7 cellular contexts compared by ENCODE assay signal in genomic region chr11:118572914-118573550, GRCh38. TPM values are rescaled to one million over a fixed set of nuclear protein-coding genes. Genes with fewer than 3 reads are reported as not detected.
DNase-seq lines count a peak whose midpoint lies in the region; ATAC-seq and TF ChIP-seq lines count a peak whose summit lies in the region.

No MANE protein-coding gene starts in this region.

- no peaks in the 10 kb centered on the region for H3K9me3 ChIP-seq in HEK293 (ENCODE audit: control insufficient read depth, insufficient read depth, low read depth, low read length)
- no peaks in the 10 kb centered on the region for H3K9me3 ChIP-seq in psoas muscle

- H3K36me3 Mint-ChIP-seq in activated naive CD4-positive, alpha-beta T cell treated with anti-CD3 and anti-CD28 coated beads, Interleukin-2, amount 50 U/mL, for 24 hours: peaks cover 4% of the 10 kb centered on the region

- peak overlapping the region; percentile 96 for H3K27ac Mint-ChIP-seq in activated naive CD4-positive, alpha-beta T cell treated with anti-CD3 and anti-CD28 coated beads, Interleukin-2, amount 50 U/mL, for 24 hours

- H3K36me3 ChIP-seq in HEK293 (ENCODE audit: control insufficient read depth in 2 of 2, insufficient read depth in 1 of 2, low read length in 2 of 2) (no peaks in the 10 kb centered on the region; a peak in 1 of 3 replicates), psoas muscle (ENCODE audit: insufficient read depth in 1 of 2, low read depth in 1 of 2) (no peaks in the 10 kb centered on the region)

- WGBS in psoas muscle, 3 donors: 1 to 5% (median 1%) methylated on average over 12 of the region's 12 CpGs

- POLR2A ChIA-PET in HEK293 (lab: Yijun Ruan, JAX): interaction anchor here (0.7 to 1.0 kb wide), 3 partner anchors 33 to 42 kb away, joined by 3 to 4 read pairs (median 3); partner anchors contain the start of gene TMEM25

- H3K9me3 Mint-ChIP-seq in activated naive CD4-positive, alpha-beta T cell treated with anti-CD3 and anti-CD28 coated beads, Interleukin-2, amount 50 U/mL, for 24 hours: no peaks in the 10 kb centered on the region

- peak; percentile 9 to 53 for ATAC-seq in left cardiac atrium
- ATAC-seq in psoas muscle: peak; percentile 10 to 32 (median 15)
- no peak for ATAC-seq in GM21381 (IDR thresholded peaks at IDR 0.05; ENCODE audit: unreplicated experiment)

- H3K4me1 Mint-ChIP-seq in activated naive CD4-positive, alpha-beta T cell treated with anti-CD3 and anti-CD28 coated beads, Interleukin-2, amount 50 U/mL, for 24 hours: peaks cover 56% of the 10 kb centered on the region

- no peaks in the 10 kb centered on the region for H3K27me3 ChIP-seq in psoas muscle (ENCODE audit: insufficient read depth in 3 of 3, low read length in 2 of 3)

- peak overlapping the region; percentile 99 for H3K4me3 Mint-ChIP-seq in activated naive CD4-positive, alpha-beta T cell treated with anti-CD3 and anti-CD28 coated beads, Interleukin-2, amount 50 U/mL, for 24 hours

- H3K4me1 ChIP-seq in HEK293 (ENCODE audit: control insufficient read depth, insufficient read depth, low read length) (no peaks in the 10 kb centered on the region), psoas muscle (peaks cover 50% of the 10 kb centered on the region)

- intact Hi-C loops in left cardiac atrium (cut with DNase I): no loop called here
- intact Hi-C loops in psoas muscle (cut with DNase I): no loop called here

- H3K27ac ChIP-seq in HEK293 (ENCODE audit: extremely low read depth, low read depth, low read length) (peak overlapping the region; percentile 82), psoas muscle (peak overlapping the region; percentile 100)

- DNase-seq in GM12864 (ENCODE audit: low read depth): no peak
- DNase-seq in NCI-H526 treated with DMSO at 0.1 percent for 48 hours (lab: John Stamatoyannopoulos, UW): peak; percentile 73
- DNase-seq in left cardiac atrium: no peak
- no peak for DNase-seq in psoas muscle

- H3K4me3 ChIP-seq in GM12864 (ENCODE audit: low read depth, low read length): peak overlapping the region; percentile 80
- H3K4me3 ChIP-seq in HEK293 (ENCODE audit: low read depth, low read length): peak overlapping the region; percentile 98
- peak overlapping the region; percentile 99 for H3K4me3 ChIP-seq in psoas muscle

- no peak for TF ChIP-seq CTCF in GM12864 (IDR thresholded peaks at IDR 0.05; ENCODE audit: low read depth, low read length, missing control alignments)
- no peak for TF ChIP-seq CTCF in HEK293 (tag by site-specific recombination; IDR thresholded peaks at IDR 0.05)
- no peak for TF ChIP-seq CTCF in psoas muscle (IDR thresholded peaks at IDR 0.05)

- no peaks in the 10 kb centered on the region for H3K27me3 Mint-ChIP-seq in activated naive CD4-positive, alpha-beta T cell treated with anti-CD3 and anti-CD28 coated beads, Interleukin-2, amount 50 U/mL, for 24 hours

- CTCF ChIA-PET in HEK293 (lab: Yijun Ruan, JAX): interaction anchor here (0.6 to 2.1 kb wide), 3 partner anchors 15 to 554 kb away, joined by 3 to 8 read pairs (median 3); no protein-coding TSS in a partner anchor

TF ChIP-seq in HEK293, 187 proteins besides CTCF, POLR2A, EP300 and RAD21:
- TF ChIP-seq ZNF223 (tag by site-specific recombination; IDR thresholded peaks at IDR 0.05) (no peak), GFI1B (tag by site-specific recombination; IDR thresholded peaks at IDR 0.05) (peak; percentile 82), KLF1 (tag by site-specific recombination; IDR thresholded peaks at IDR 0.05) (no peak), KLF16 (tag by site-specific recombination; IDR thresholded peaks at IDR 0.05) (no peak), ZNF335 (tag by site-specific recombination; conservative IDR thresholded peaks at IDR 0.05) (peak; percentile 68), ZNF16 (tag by site-specific recombination; IDR thresholded peaks at IDR 0.05; ENCODE audit: low read depth) (no peak), ZNF214 (tag by site-specific recombination; IDR thresholded peaks at IDR 0.05; ENCODE audit: borderline replicate concordance) (no peak), ZNF560 (tag by site-specific recombination; IDR thresholded peaks at IDR 0.05; ENCODE audit: borderline replicate concordance) (no peak), ZNF600 (tag by site-specific recombination; IDR thresholded peaks at IDR 0.05) (no peak)

RNA-seq across cellular contexts. Expression of gene ARCN1, which starts 0.8 kb away (rescaled TPM):
- total RNA-seq in left cardiac atrium: 100 to 1,000 TPM in 1 of 2 donors, 10 to 100 TPM in 1; 98.2 to 129 TPM
- total RNA-seq in psoas muscle: 10 to 100 TPM; 54.2 to 65.7 (median 60.1) TPM
- polyA plus RNA-seq in psoas muscle: 10 to 100 TPM; 49.4 to 76.3 (median 73.9) TPM

RNA-seq across cellular contexts. Expression of gene IFT46, which starts 7.3 kb away (rescaled TPM):
- total RNA-seq in left cardiac atrium (10 to 100 TPM; 13.4 to 18.8 TPM), psoas muscle (10 to 100 TPM; 10.2 to 16.0 (median 13.4) TPM)
- 10 to 100 TPM in 2 of 3 donors, 1 to 10 TPM in 1; 5.1 to 28.5 (median 11.7) TPM for polyA plus RNA-seq in psoas muscle

RNA-seq across cellular contexts. Expression of gene PHLDB1, which starts 34.4 kb away (rescaled TPM):
- total RNA-seq in left cardiac atrium (100 to 1,000 TPM; 108 to 159 TPM), psoas muscle (10 to 100 TPM; 27.7 to 45.8 (median 34.2) TPM)
- 10 to 100 TPM; 12.6 to 19.2 (median 12.7) TPM for polyA plus RNA-seq in psoas muscle

RNA-seq across cellular contexts. Expression of gene TMEM25, which starts 42.0 kb away (rescaled TPM):
- total RNA-seq in left cardiac atrium (10 to 100 TPM in 1 of 2 donors, 1 to 10 TPM in 1; 8.8 to 10.1 TPM), psoas muscle (10 to 100 TPM in 2 of 4 donors, 1 to 10 TPM in 2; 6.3 to 14.7 (median 8.7) TPM)
- 1 to 10 TPM; 1.3 to 8.0 (median 5.9) TPM for polyA plus RNA-seq in psoas muscle

RNA-seq across cellular contexts. Expression of gene TTC36, which starts 45.8 kb away (rescaled TPM):
- 1 to 10 TPM in 1 of 2 donors, not detected in 1; 1.2 TPM for total RNA-seq in left cardiac atrium
- total RNA-seq in psoas muscle: 1 to 10 TPM in 1 of 4 donors, under 1 TPM in 2, not detected in 1; 0.54 to 1.2 (median 0.59) TPM
- polyA plus RNA-seq in psoas muscle: under 1 TPM in 2 of 3 donors, not detected in 1; 0.09 TPM
